ENCODE assay signal across 1 cellular context in genomic region chr7:914521-915194, GRCh38.
TF ChIP-seq lines count a peak whose summit lies in the region.

No MANE protein-coding gene starts in this region.

TF ChIP-seq in K562, 482 proteins besides CTCF, POLR2A, EP300 and RAD21:
- TF ChIP-seq NFE2 (IDR thresholded peaks at IDR 0.05; ENCODE audit: low read depth) (no peak), YBX1 (IDR thresholded peaks at IDR 0.05) (no peak), MAZ (CRISPR knock-in tag; conservative IDR thresholded peaks at IDR 0.05 in 1 of 2, IDR thresholded peaks at IDR 0.05 in 1 of 2) (no peak), HNRNPK (IDR thresholded peaks at IDR 0.05; ENCODE audit: low read depth, low read length, poor library complexity, severe bottlenecking) (no peak), SMAD4 (CRISPR knock-in tag; conservative IDR thresholded peaks at IDR 0.05) (no peak), CEBPG (CRISPR knock-in tag; IDR thresholded peaks at IDR 0.05) (no peak), CEBPG (tag; conservative IDR thresholded peaks at IDR 0.05 in 1 of 2, IDR thresholded peaks at IDR 0.05 in 1 of 2) (no peak), STAT5A (IDR thresholded peaks at IDR 0.05; ENCODE audit: borderline replicate concordance, low read length) (no peak), SAP30 (IDR thresholded peaks at IDR 0.05; ENCODE audit: borderline replicate concordance, insufficient read depth, low read depth, low read length, poor library complexity, severe bottlenecking) (no peak), KAT7 (CRISPR knock-in tag; IDR thresholded peaks at IDR 0.05; ENCODE audit: borderline replicate concordance) (no peak), ZNF512 (tag; IDR thresholded peaks at IDR 0.05) (no peak), ZNF263 (CRISPR knock-in tag; IDR thresholded peaks at IDR 0.05; ENCODE audit: borderline replicate concordance) (no peak), ZNF239 (CRISPR knock-in tag; IDR thresholded peaks at IDR 0.05) (no peak), LCOR (CRISPR knock-in tag; IDR thresholded peaks at IDR 0.05) (no peak)
- TF ChIP-seq, protein P1, sequence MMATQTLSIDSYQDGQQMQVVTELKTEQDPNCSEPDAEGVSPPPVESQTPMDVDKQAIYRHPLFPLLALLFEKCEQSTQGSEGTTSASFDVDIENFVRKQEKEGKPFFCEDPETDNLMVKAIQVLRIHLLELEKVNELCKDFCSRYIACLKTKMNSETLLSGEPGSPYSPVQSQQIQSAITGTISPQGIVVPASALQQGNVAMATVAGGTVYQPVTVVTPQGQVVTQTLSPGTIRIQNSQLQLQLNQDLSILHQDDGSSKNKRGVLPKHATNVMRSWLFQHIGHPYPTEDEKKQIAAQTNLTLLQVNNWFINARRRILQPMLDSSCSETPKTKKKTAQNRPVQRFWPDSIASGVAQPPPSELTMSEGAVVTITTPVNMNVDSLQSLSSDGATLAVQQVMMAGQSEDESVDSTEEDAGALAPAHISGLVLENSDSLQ (IDR thresholded peaks at IDR 0.05), result no peak
- TF ChIP-seq, protein P2, sequence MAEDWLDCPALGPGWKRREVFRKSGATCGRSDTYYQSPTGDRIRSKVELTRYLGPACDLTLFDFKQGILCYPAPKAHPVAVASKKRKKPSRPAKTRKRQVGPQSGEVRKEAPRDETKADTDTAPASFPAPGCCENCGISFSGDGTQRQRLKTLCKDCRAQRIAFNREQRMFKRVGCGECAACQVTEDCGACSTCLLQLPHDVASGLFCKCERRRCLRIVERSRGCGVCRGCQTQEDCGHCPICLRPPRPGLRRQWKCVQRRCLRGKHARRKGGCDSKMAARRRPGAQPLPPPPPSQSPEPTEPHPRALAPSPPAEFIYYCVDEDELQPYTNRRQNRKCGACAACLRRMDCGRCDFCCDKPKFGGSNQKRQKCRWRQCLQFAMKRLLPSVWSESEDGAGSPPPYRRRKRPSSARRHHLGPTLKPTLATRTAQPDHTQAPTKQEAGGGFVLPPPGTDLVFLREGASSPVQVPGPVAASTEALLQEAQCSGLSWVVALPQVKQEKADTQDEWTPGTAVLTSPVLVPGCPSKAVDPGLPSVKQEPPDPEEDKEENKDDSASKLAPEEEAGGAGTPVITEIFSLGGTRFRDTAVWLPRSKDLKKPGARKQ (CRISPR knock-in tag; IDR thresholded peaks at IDR 0.05), result no peak
- TF ChIP-seq, protein P3, sequence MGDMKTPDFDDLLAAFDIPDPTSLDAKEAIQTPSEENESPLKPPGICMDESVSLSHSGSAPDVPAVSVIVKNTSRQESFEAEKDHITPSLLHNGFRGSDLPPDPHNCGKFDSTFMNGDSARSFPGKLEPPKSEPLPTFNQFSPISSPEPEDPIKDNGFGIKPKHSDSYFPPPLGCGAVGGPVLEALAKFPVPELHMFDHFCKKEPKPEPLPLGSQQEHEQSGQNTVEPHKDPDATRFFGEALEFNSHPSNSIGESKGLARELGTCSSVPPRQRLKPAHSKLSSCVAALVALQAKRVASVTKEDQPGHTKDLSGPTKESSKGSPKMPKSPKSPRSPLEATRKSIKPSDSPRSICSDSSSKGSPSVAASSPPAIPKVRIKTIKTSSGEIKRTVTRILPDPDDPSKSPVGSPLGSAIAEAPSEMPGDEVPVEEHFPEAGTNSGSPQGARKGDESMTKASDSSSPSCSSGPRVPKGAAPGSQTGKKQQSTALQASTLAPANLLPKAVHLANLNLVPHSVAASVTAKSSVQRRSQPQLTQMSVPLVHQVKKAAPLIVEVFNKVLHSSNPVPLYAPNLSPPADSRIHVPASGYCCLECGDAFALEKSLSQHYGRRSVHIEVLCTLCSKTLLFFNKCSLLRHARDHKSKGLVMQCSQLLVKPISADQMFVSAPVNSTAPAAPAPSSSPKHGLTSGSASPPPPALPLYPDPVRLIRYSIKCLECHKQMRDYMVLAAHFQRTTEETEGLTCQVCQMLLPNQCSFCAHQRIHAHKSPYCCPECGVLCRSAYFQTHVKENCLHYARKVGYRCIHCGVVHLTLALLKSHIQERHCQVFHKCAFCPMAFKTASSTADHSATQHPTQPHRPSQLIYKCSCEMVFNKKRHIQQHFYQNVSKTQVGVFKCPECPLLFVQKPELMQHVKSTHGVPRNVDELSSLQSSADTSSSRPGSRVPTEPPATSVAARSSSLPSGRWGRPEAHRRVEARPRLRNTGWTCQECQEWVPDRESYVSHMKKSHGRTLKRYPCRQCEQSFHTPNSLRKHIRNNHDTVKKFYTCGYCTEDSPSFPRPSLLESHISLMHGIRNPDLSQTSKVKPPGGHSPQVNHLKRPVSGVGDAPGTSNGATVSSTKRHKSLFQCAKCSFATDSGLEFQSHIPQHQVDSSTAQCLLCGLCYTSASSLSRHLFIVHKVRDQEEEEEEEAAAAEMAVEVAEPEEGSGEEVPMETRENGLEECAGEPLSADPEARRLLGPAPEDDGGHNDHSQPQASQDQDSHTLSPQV (IDR thresholded peaks at IDR 0.05), result no peak
- TF ChIP-seq, protein P4, sequence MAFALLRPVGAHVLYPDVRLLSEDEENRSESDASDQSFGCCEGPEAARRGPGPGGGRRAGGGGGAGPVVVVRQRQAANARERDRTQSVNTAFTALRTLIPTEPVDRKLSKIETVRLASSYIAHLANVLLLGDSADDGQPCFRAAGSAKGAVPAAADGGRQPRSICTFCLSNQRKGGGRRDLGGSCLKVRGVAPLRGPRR (CRISPR knock-in tag; IDR thresholded peaks at IDR 0.05), result no peak
TF ChIP-seq in K562: peak in this region for 0.
